In the genomic region with DNA sequence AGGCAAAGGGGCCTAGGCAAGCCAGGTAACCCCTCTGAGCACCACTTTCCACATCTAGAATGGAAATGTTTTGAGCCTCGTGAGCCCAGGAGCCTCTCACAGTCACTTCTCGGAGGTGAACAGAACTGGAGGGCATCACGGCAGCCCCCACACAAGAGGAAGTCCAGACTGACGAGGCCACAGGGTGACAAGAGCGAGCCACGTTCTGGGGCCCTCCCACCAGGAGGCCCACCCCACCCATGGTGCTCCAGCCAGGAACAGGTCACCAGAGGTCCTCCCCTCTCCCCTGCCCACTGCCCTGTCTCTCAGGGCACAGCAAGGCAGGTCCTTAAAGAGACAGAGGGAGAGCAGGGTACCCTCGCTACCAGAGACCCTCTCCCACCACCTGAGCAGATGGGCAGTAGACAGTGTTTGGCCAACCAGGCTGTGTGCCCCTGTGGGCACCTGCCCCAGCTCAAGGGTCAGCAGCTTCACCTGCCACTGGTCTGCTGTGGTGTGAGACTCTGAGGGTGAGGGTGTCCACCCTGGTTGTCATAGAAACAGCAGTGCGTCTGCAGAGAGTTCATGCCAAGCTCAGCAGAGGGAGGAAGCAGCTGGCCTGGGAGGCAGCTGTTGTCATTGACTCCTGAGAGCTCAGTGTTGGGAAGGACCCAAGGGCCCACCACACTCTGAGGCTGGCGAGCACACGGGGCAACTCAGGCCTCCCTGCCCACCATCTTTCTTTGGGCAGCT, we compare ENCODE assay signal across 16 cellular contexts. TPM values are rescaled to one million over a fixed set of nuclear protein-coding genes. Genes with fewer than 3 reads are reported as not detected.
DNase-seq lines count a peak whose midpoint lies in the region; ATAC-seq and TF ChIP-seq lines count a peak whose summit lies in the region.
"Had no signal": no experiment of that assay in that cellular context is flagged by ENCODE, and none has a peak within 500 bp of the region (broad histone marks: within the 10 kb centered on the region; RNA-seq: fewer than 3 reads in every experiment).

No MANE protein-coding gene starts in this region.

- H3K27ac Mint-ChIP-seq in endodermal cell: peak overlapping the region; percentile 10
- H3K27ac Mint-ChIP-seq in MCF 10A (ENCODE audit: low read depth, unreplicated experiment): no peak overlapping the region
- no peak overlapping the region for H3K27ac Mint-ChIP-seq in naive thymus-derived CD4-positive, alpha-beta T cell
- H3K27ac Mint-ChIP-seq: activated naive CD8-positive, alpha-beta T cell treated with anti-CD3 and anti-CD28 coated beads, Interleukin-2, amount 50 U/mL, for 24 hours; stimulated activated naive CD8-positive, alpha-beta T cell treated with anti-CD3 and anti-CD28 coated beads, Interleukin-15, Interleukin-2, amounts not matched to agents 100 ng/mL and 50 ng/mL, for 24 hours had no signal

- H3K4me1 Mint-ChIP-seq in endodermal cell (no peaks in the 10 kb centered on the region), MCF 10A (ENCODE audit: insufficient read depth, unreplicated experiment) (no peaks in the 10 kb centered on the region)
- H3K4me1 Mint-ChIP-seq in naive thymus-derived CD4-positive, alpha-beta T cell: no peaks in the 10 kb centered on the region
- H3K4me1 Mint-ChIP-seq: activated naive CD8-positive, alpha-beta T cell treated with anti-CD3 and anti-CD28 coated beads, Interleukin-2, amount 50 U/mL, for 24 hours had no signal

- peaks cover 6% of the 10 kb centered on the region for H3K36me3 ChIP-seq in endodermal cell (ENCODE audit: control insufficient read depth, insufficient read depth, low read length)
- H3K36me3 ChIP-seq in naive thymus-derived CD4-positive, alpha-beta T cell (ENCODE audit: control insufficient read depth in 2 of 3, insufficient read depth in 3 of 3, low read length in 3 of 3): no peaks in the 10 kb centered on the region

- no TSS peak for BruUV-seq in MCF 10A (replicated peaks; lab: Mats Ljungman, UMichigan)

- no peaks in the 10 kb centered on the region for H3K4me1 ChIP-seq in endodermal cell (ENCODE audit: control insufficient read depth, insufficient read depth, low read length)
- no peaks in the 10 kb centered on the region for H3K4me1 ChIP-seq in naive thymus-derived CD4-positive, alpha-beta T cell (ENCODE audit: control insufficient read depth in 2 of 2, insufficient read depth in 2 of 2, low read length in 2 of 2)

- H3K4me3 Mint-ChIP-seq in endodermal cell: no peak overlapping the region
- no peak overlapping the region for H3K4me3 Mint-ChIP-seq in MCF 10A (ENCODE audit: unreplicated experiment)
- H3K4me3 Mint-ChIP-seq in naive thymus-derived CD4-positive, alpha-beta T cell: no peak overlapping the region
- H3K4me3 Mint-ChIP-seq: activated naive CD8-positive, alpha-beta T cell treated with anti-CD3 and anti-CD28 coated beads, Interleukin-2, amount 50 U/mL, for 24 hours; activated T-cell treated with anti-CD3 and anti-CD28 coated beads, Interleukin-2, amount 50 U/mL, for 4 hours; stimulated activated naive CD8-positive, alpha-beta T cell treated with anti-CD3 and anti-CD28 coated beads, Interleukin-15, Interleukin-2, amounts not matched to agents 100 ng/mL and 50 ng/mL, for 24 hours had no signal

- H3K27me3 Mint-ChIP-seq in endodermal cell (ENCODE audit: insufficient read depth) (no peaks in the 10 kb centered on the region), MCF 10A (ENCODE audit: insufficient read depth, unreplicated experiment) (no peaks in the 10 kb centered on the region)
- H3K27me3 Mint-ChIP-seq in naive thymus-derived CD4-positive, alpha-beta T cell: no peaks in the 10 kb centered on the region
- H3K27me3 Mint-ChIP-seq: activated naive CD8-positive, alpha-beta T cell treated with anti-CD3 and anti-CD28 coated beads, Interleukin-2, amount 50 U/mL, for 24 hours; stimulated activated naive CD8-positive, alpha-beta T cell treated with anti-CD3 and anti-CD28 coated beads, Interleukin-15, Interleukin-2, amounts not matched to agents 100 ng/mL and 50 ng/mL, for 24 hours had no signal

- WGBS in endodermal cell (ENCODE audit: insufficient coverage in 1 of 2, insufficient read length in 1 of 2), 2 experiments: 91 to 100% methylated on average over 4 to 10 of the region's 10 CpGs

- H3K27me3 ChIP-seq in endodermal cell (ENCODE audit: control insufficient read depth, insufficient read depth, low read length, poor library complexity, severe bottlenecking): no peaks in the 10 kb centered on the region
- no peaks in the 10 kb centered on the region for H3K27me3 ChIP-seq in naive thymus-derived CD4-positive, alpha-beta T cell (ENCODE audit: control insufficient read depth in 2 of 2, insufficient read depth in 2 of 2, low read length in 2 of 2)

- H3K9me3 Mint-ChIP-seq in endodermal cell: no peaks in the 10 kb centered on the region
- no peaks in the 10 kb centered on the region for H3K9me3 Mint-ChIP-seq in MCF 10A (ENCODE audit: unreplicated experiment)
- H3K9me3 Mint-ChIP-seq in naive thymus-derived CD4-positive, alpha-beta T cell: no peaks in the 10 kb centered on the region
- H3K9me3 Mint-ChIP-seq: activated naive CD8-positive, alpha-beta T cell treated with anti-CD3 and anti-CD28 coated beads, Interleukin-2, amount 50 U/mL, for 24 hours; activated T-cell treated with anti-CD3 and anti-CD28 coated beads, Interleukin-2, amount 50 U/mL, for 4 hours; stimulated activated naive CD8-positive, alpha-beta T cell treated with anti-CD3 and anti-CD28 coated beads, Interleukin-15, Interleukin-2, amounts not matched to agents 100 ng/mL and 50 ng/mL, for 24 hours had no signal

- CTCF ChIA-PET in MCF 10A (lab: Yijun Ruan, JAX): interaction anchor here (1.0 kb wide), 1 partner anchor 646 kb away, joined by 3 read pairs; no protein-coding TSS in a partner anchor
- CTCF ChIA-PET in naive thymus-derived CD4-positive, alpha-beta T cell (lab: Charles Lee): interaction anchor here (1.3 kb wide), 1 partner anchor 17 kb away, joined by 3 read pairs; no protein-coding TSS in a partner anchor

- no peak for TF ChIP-seq CTCF in endodermal cell (conservative IDR thresholded peaks at IDR 0.05)
- no peak for TF ChIP-seq CTCF in MCF 10A (IDR thresholded peaks at IDR 0.05; ENCODE audit: unreplicated experiment)

- H3K9ac ChIP-seq in endodermal cell (ENCODE audit: extremely low read depth, low read length, poor library complexity, severe bottlenecking): no peak overlapping the region

- H3K4me3 ChIP-seq in endodermal cell (ENCODE audit: low read length): no peak overlapping the region
- no peak overlapping the region for H3K4me3 ChIP-seq in naive thymus-derived CD4-positive, alpha-beta T cell (ENCODE audit: low read length)
- H3K4me3 ChIP-seq: skin epidermis had no signal

- H3K27ac ChIP-seq in endodermal cell (ENCODE audit: low read depth, low read length): peak overlapping the region; percentile 70
- no peak overlapping the region for H3K27ac ChIP-seq in naive thymus-derived CD4-positive, alpha-beta T cell (ENCODE audit: low read depth, low read length)
- H3K27ac ChIP-seq: skin epidermis had no signal

- POLR2A ChIA-PET in MCF 10A (lab: Yijun Ruan, JAX): no interaction called here
- POLR2A ChIA-PET in naive thymus-derived CD4-positive, alpha-beta T cell (lab: Charles Lee): no interaction called here

- H3K9me3 ChIP-seq in endodermal cell (ENCODE audit: control insufficient read depth, low read length): peaks cover 8% of the 10 kb centered on the region
- H3K9me3 ChIP-seq in naive thymus-derived CD4-positive, alpha-beta T cell (ENCODE audit: control insufficient read depth in 2 of 3, low read length in 3 of 3): no peaks in the 10 kb centered on the region

- intact Hi-C loops in posterior vena cava (cut with DNase I): no loop called here
- intact Hi-C loops in MCF 10A (cut with micrococcal nuclease): no loop called here
- intact Hi-C loops in naive thymus-derived CD4-positive, alpha-beta T cell (cut with micrococcal nuclease): no loop called here

- H3K36me3 Mint-ChIP-seq in endodermal cell (ENCODE audit: low read depth): peaks cover 9% of the 10 kb centered on the region
- H3K36me3 Mint-ChIP-seq in MCF 10A (ENCODE audit: insufficient read depth, unreplicated experiment): no peaks in the 10 kb centered on the region
- no peaks in the 10 kb centered on the region for H3K36me3 Mint-ChIP-seq in naive thymus-derived CD4-positive, alpha-beta T cell

- ATAC-seq in naive thymus-derived CD4-positive, alpha-beta T cell: no peak
- no peak for ATAC-seq in HG02852 (IDR thresholded peaks at IDR 0.05; ENCODE audit: unreplicated experiment)
- ATAC-seq: activated naive CD8-positive, alpha-beta T cell treated with anti-CD3 and anti-CD28 coated beads, Interleukin-2, amount 50 U/mL, for 24 hours; activated T-cell treated with anti-CD3 and anti-CD28 coated beads, Interleukin-2, amount 50 U/mL, for 4 hours had no signal

- peak; percentile 3 for DNase-seq in A172 (ENCODE audit: low spot score)
- DNase-seq in DMS79 (lab: John Stamatoyannopoulos, UW): peak; percentile 27
- DNase-seq in NCI-H774 (lab: John Stamatoyannopoulos, UW): peak; percentile 43
- DNase-seq in endodermal cell: no peak
- DNase-seq in posterior vena cava (ENCODE audit: low spot score): no peak
- no peak for DNase-seq in MCF 10A (ENCODE audit: unreplicated experiment)
- DNase-seq in naive thymus-derived CD4-positive, alpha-beta T cell: no peak
- DNase-seq: activated naive CD8-positive, alpha-beta T cell treated with anti-CD3 and anti-CD28 coated beads, Interleukin-2, amount 50 U/mL, for 24 hours; activated T-cell treated with anti-CD3 and anti-CD28 coated beads, Interleukin-2, amount 50 U/mL, for 4 hours; Kasumi-1; NK-92 treated with Interleukin-12 subunit alpha and Interleukin-12 subunit beta, amount 100 ng/mL, for 24 hours had no signal

RNA-seq across cellular contexts. Expression of gene RSPH14, which starts 31.4 kb away (rescaled TPM):
- 0.19 TPM in 1 of 2 replicates, not detected in the other for total RNA-seq in A172 (2014; rRNA removed; shearing (Covaris generic))
- 1 to 10 TPM in 1 of 2 donors, under 1 TPM in 1; 0.35 to 2.3 TPM for total RNA-seq in endodermal cell
- polyA plus RNA-seq in endodermal cell (2013, experiment 1 of 2): 1.4 TPM
- 1.5 TPM for polyA plus RNA-seq in endodermal cell (2013, experiment 2 of 2)
- total RNA-seq in posterior vena cava: under 1 TPM; 0.32 to 0.57 TPM
- total RNA-seq in MCF 10A (2022): not detected in 2 replicates
- total RNA-seq in naive thymus-derived CD4-positive, alpha-beta T cell: 1 to 10 TPM in 1 of 5 experiments, under 1 TPM in 1, not detected in 3; 0.81 to 1.3 TPM
- polyA plus RNA-seq in naive thymus-derived CD4-positive, alpha-beta T cell: under 1 TPM in 1 of 2 donors, not detected in 1; 0.38 TPM
- total RNA-seq: activated T-cell treated with anti-CD3 and anti-CD28 coated beads, Interleukin-2, amount 50 U/mL, for 4 hours; cardiac septum; glomerular endothelial cell had no signal

RNA-seq across cellular contexts. Expression of gene RAB36, which starts 34.9 kb away (rescaled TPM):
- 6.1 and 6.6 TPM in 2 replicates for total RNA-seq in A172 (2014; rRNA removed; shearing (Covaris generic))
- 1 to 10 TPM; 2.6 to 3.3 TPM for total RNA-seq in endodermal cell
- 6.8 TPM for polyA plus RNA-seq in endodermal cell (2013, experiment 1 of 2)
- 6.4 TPM for polyA plus RNA-seq in endodermal cell (2013, experiment 2 of 2)
- 1 to 10 TPM; 4.2 to 5.1 TPM for total RNA-seq in posterior vena cava
- total RNA-seq in MCF 10A (2022): 8.5 and 8.8 TPM in 2 replicates
- total RNA-seq in naive thymus-derived CD4-positive, alpha-beta T cell: 1 to 10 TPM in 1 of 5 experiments, under 1 TPM in 4; 0.10 to 1.2 (median 0.38) TPM
- under 1 TPM; 0.40 to 0.54 TPM for polyA plus RNA-seq in naive thymus-derived CD4-positive, alpha-beta T cell

RNA-seq across cellular contexts. Expression of gene GNAZ, which starts 40.0 kb away (rescaled TPM):
- total RNA-seq in A172 (2014; rRNA removed; shearing (Covaris generic)): 8.5 and 8.8 TPM in 2 replicates
- 10 to 100 TPM; 16.7 to 17.9 TPM for total RNA-seq in endodermal cell
- 26.0 TPM for polyA plus RNA-seq in endodermal cell (2013, experiment 1 of 2)
- polyA plus RNA-seq in endodermal cell (2013, experiment 2 of 2): 28.0 TPM
- total RNA-seq in posterior vena cava: 10 to 100 TPM; 34.3 to 37.0 TPM
- 0.82 and 0.98 TPM in 2 replicates for total RNA-seq in MCF 10A (2022)
- total RNA-seq in naive thymus-derived CD4-positive, alpha-beta T cell: 1 to 10 TPM in 1 of 5 experiments, under 1 TPM in 3, not detected in 1; 0.12 to 2.0 (median 0.31) TPM
- not detected for polyA plus RNA-seq in naive thymus-derived CD4-positive, alpha-beta T cell

Comparison
In these comparisons a context has a peak if more than half of its experiments do, and no peak if none do; other contexts are left out.
1. DNase-seq: peak in A172 (single experiment), DMS79 (single experiment) and NCI-H774 (single experiment); none in endodermal cell (single experiment), posterior vena cava (single experiment), MCF 10A (single experiment) and naive thymus-derived CD4-positive, alpha-beta T cell (0 of 9).